Comparison of ENCODE assay signal across 12 cellular contexts in genomic region chr5:154397652-154398406, GRCh38. TPM values are rescaled to one million over a fixed set of nuclear protein-coding genes. Genes with fewer than 3 reads are reported as not detected.
DNase-seq lines count a peak whose midpoint lies in the region; ATAC-seq and TF ChIP-seq lines count a peak whose summit lies in the region.
"Had no signal": no experiment of that assay in that cellular context is flagged by ENCODE, and none has a peak within 500 bp of the region (broad histone marks: within the 10 kb centered on the region; RNA-seq: fewer than 3 reads in every experiment).

No MANE protein-coding gene starts in this region.

- DNase-seq in Calu3: peak; percentile 86
- DNase-seq in NCI-H1092 treated with DMSO at 0.1 percent for 48 hours (lab: John Stamatoyannopoulos, UW): peak; percentile 41
- DNase-seq in NCI-H748 treated with DMSO at 0.1 percent for 48 hours (lab: John Stamatoyannopoulos, UW): peak; percentile 26
- DNase-seq in erythroblast (lab: John Stamatoyannopoulos, UW): peak; percentile 76 to 79
- no peak for DNase-seq in AG08395 (ENCODE audit: low spot score)
- no peak for DNase-seq in activated T-helper 2 cell treated with anti-CD3 and anti-CD28 coated beads, Interferon-gamma antibody, Interleukin-2, Interleukin-4, amounts not matched to agents 10 μg/mL and 5 μg/mL and 100 μg/mL, durations not matched to agents 14 hours and 24 hours and 36 hours (ENCODE audit: low spot score)
- DNase-seq: activated CD4-positive, CD25-positive, alpha-beta regulatory T cell; KBM-7; stimulated activated CD4-positive, alpha-beta T cell treated with anti-CD3 and anti-CD28 coated beads, Interleukin-4, amount 100 ng/mL, for 1 hour; stimulated activated naive CD4-positive, alpha-beta T cell had no signal

- TF ChIP-seq CTCF in Calu3 (IDR thresholded peaks at IDR 0.05; ENCODE audit: unreplicated experiment): peak; percentile 36

- intact Hi-C loops in Calu3 (cut with micrococcal nuclease; ENCODE audit: unreplicated experiment): loop anchor here (2.0 kb wide), 1 partner anchor 325 kb away; no protein-coding TSS in a partner anchor
- intact Hi-C loops in activated T-helper 2 cell treated with anti-CD3 and anti-CD28 coated beads, Interferon-gamma antibody, Interleukin-2, Interleukin-4, amounts not matched to agents 10 μg/mL and 5 μg/mL and 100 μg/mL, durations not matched to agents 14 hours and 24 hours and 36 hours (cut with micrococcal nuclease): no loop called here

- H3K9me3 Mint-ChIP-seq in Calu3 (ENCODE audit: low read depth, unreplicated experiment): no peaks in the 10 kb centered on the region
- no peaks in the 10 kb centered on the region for H3K9me3 Mint-ChIP-seq in activated T-helper 2 cell treated with anti-CD3 and anti-CD28 coated beads, Interferon-gamma antibody, Interleukin-2, Interleukin-4, amounts not matched to agents 10 μg/mL and 5 μg/mL and 100 μg/mL, durations not matched to agents 14 hours and 24 hours and 36 hours

- no TSS peak for BruUV-seq in Calu3 (replicated peaks; lab: Mats Ljungman, UMichigan)

- no peak overlapping the region for H3K27ac Mint-ChIP-seq in Calu3 (ENCODE audit: unreplicated experiment)
- H3K27ac Mint-ChIP-seq in activated T-helper 2 cell treated with anti-CD3 and anti-CD28 coated beads, Interferon-gamma antibody, Interleukin-2, Interleukin-4, amounts not matched to agents 10 μg/mL and 5 μg/mL and 100 μg/mL, durations not matched to agents 14 hours and 24 hours and 36 hours: no peak overlapping the region

- TF ChIP-seq POLR2A in erythroblast (IDR thresholded peaks at IDR 0.05; ENCODE audit: low read length): no peak

- CTCF ChIA-PET in Calu3 (lab: Charles Lee): interaction anchor here (0.6 to 2.0 kb wide), 12 partner anchors 8 to 697 kb away, joined by 3 to 11 read pairs (median 5); partner anchors contain the start of gene GALNT10

- ATAC-seq in GM18511 (IDR thresholded peaks at IDR 0.05; ENCODE audit: unreplicated experiment): no peak
- ATAC-seq in GM21723 (IDR thresholded peaks at IDR 0.05; ENCODE audit: unreplicated experiment): no peak

- H3K36me3 Mint-ChIP-seq in Calu3 (ENCODE audit: insufficient read depth, unreplicated experiment): peaks cover 15% of the 10 kb centered on the region
- H3K36me3 Mint-ChIP-seq in activated T-helper 2 cell treated with anti-CD3 and anti-CD28 coated beads, Interferon-gamma antibody, Interleukin-2, Interleukin-4, amounts not matched to agents 10 μg/mL and 5 μg/mL and 100 μg/mL, durations not matched to agents 14 hours and 24 hours and 36 hours (ENCODE audit: low read depth): peaks cover 5% of the 10 kb centered on the region

- peaks cover 46% of the 10 kb centered on the region for H3K4me1 Mint-ChIP-seq in Calu3 (ENCODE audit: low read depth, unreplicated experiment)
- no peaks in the 10 kb centered on the region for H3K4me1 Mint-ChIP-seq in activated T-helper 2 cell treated with anti-CD3 and anti-CD28 coated beads, Interferon-gamma antibody, Interleukin-2, Interleukin-4, amounts not matched to agents 10 μg/mL and 5 μg/mL and 100 μg/mL, durations not matched to agents 14 hours and 24 hours and 36 hours (ENCODE audit: low read depth)

- H3K4me3 Mint-ChIP-seq in Calu3 (ENCODE audit: low read depth, unreplicated experiment): no peak overlapping the region
- no peak overlapping the region for H3K4me3 Mint-ChIP-seq in activated T-helper 2 cell treated with anti-CD3 and anti-CD28 coated beads, Interferon-gamma antibody, Interleukin-2, Interleukin-4, amounts not matched to agents 10 μg/mL and 5 μg/mL and 100 μg/mL, durations not matched to agents 14 hours and 24 hours and 36 hours (ENCODE audit: low read depth)

- no peaks in the 10 kb centered on the region for H3K27me3 Mint-ChIP-seq in Calu3 (ENCODE audit: unreplicated experiment)
- H3K27me3 Mint-ChIP-seq in activated T-helper 2 cell treated with anti-CD3 and anti-CD28 coated beads, Interferon-gamma antibody, Interleukin-2, Interleukin-4, amounts not matched to agents 10 μg/mL and 5 μg/mL and 100 μg/mL, durations not matched to agents 14 hours and 24 hours and 36 hours (ENCODE audit: low read depth): no peaks in the 10 kb centered on the region

RNA-seq across cellular contexts. Expression of gene SAP30L, which starts 48.0 kb away (rescaled TPM):
- total RNA-seq in Calu3 (2022): 28.7 and 38.6 TPM in 2 replicates
- total RNA-seq in activated T-helper 2 cell treated with anti-CD3 and anti-CD28 coated beads, Interferon-gamma antibody, Interleukin-2, Interleukin-4, amounts not matched to agents 10 μg/mL and 5 μg/mL and 100 μg/mL, durations not matched to agents 14 hours and 24 hours and 36 hours: 35.9 and 36.0 TPM in 2 replicates

Comparison
In these comparisons a context has a peak if more than half of its experiments do, and no peak if none do; other contexts are left out.
1. DNase-seq: peak in Calu3 (single experiment), NCI-H1092 treated with DMSO at 0.1 percent for 48 hours (single experiment), NCI-H748 treated with DMSO at 0.1 percent for 48 hours (single experiment) and erythroblast (2 of 2); none in AG08395 (single experiment) and activated T-helper 2 cell treated with anti-CD3 and anti-CD28 coated beads, Interferon-gamma antibody, Interleukin-2, Interleukin-4, amounts not matched to agents 10 μg/mL and 5 μg/mL and 100 μg/mL, durations not matched to agents 14 hours and 24 hours and 36 hours (single experiment).